In genomic region chr15:74776851-74777768, GRCh38 we compare ENCODE assay signal across 9 cellular contexts. TPM values are rescaled to one million over a fixed set of nuclear protein-coding genes. Genes with fewer than 3 reads are reported as not detected.
DNase-seq lines count a peak whose midpoint lies in the region; ATAC-seq and TF ChIP-seq lines count a peak whose summit lies in the region.
"Had no signal": no experiment of that assay in that cellular context is flagged by ENCODE, and none has a peak within 500 bp of the region (broad histone marks: within the 10 kb centered on the region; RNA-seq: fewer than 3 reads in every experiment).

No MANE protein-coding gene starts in this region.

- H3K27me3 ChIP-seq in HUES48 (ENCODE audit: control insufficient read depth, insufficient read depth, low read length) (peaks cover 18% of the 10 kb centered on the region), PC-9 (ENCODE audit: insufficient read depth, low read depth) (no peaks in the 10 kb centered on the region), ascending aorta (no peaks in the 10 kb centered on the region)

- H3K79me2 ChIP-seq in PC-9 (ENCODE audit: low read depth), result no peaks in the 10 kb centered on the region

- peaks cover 17% of the 10 kb centered on the region for H3K4me1 ChIP-seq in HUES48 (ENCODE audit: control insufficient read depth, insufficient read depth, low read length)
- peaks cover 17% of the 10 kb centered on the region for H3K4me1 ChIP-seq in PC-9 (replicated peaks; ENCODE audit: insufficient read depth)
- peaks cover 6 to 8% of the 10 kb centered on the region in 2 donors for H3K4me1 ChIP-seq in ascending aorta

- H3K9ac ChIP-seq in HUES48 (ENCODE audit: low read depth, low read length), result no peak overlapping the region

- no peak for TF ChIP-seq POLR2A in erythroblast (IDR thresholded peaks at IDR 0.05; ENCODE audit: low read length)

- peak; percentile 49 for ATAC-seq in GM18907 (IDR thresholded peaks at IDR 0.05; ENCODE audit: unreplicated experiment)

- H3K9me2 ChIP-seq in PC-9 (ENCODE audit: insufficient read depth), result no peaks in the 10 kb centered on the region

- no TSS peak for BruUV-seq in PC-9 (replicated peaks; lab: Mats Ljungman, UMichigan)

- intact Hi-C loops in PC-9 (cut with micrococcal nuclease; ENCODE audit: unreplicated experiment) (no loop called here), ascending aorta (cut with DNase I) (no loop called here)

- H3K4me3 ChIP-seq in HUES48 (ENCODE audit: low read depth, low read length) (no peak overlapping the region), PC-9 (no peak overlapping the region), ascending aorta (no peak overlapping the region)

- DNase-seq in activated CD4-positive, alpha-beta T cell treated with anti-CD3 and anti-CD28 coated beads for 1 hour, result peak; percentile 37
- DNase-seq in erythroblast (lab: John Stamatoyannopoulos, UW), result peak; percentile 42 to 48
- DNase-seq in stimulated activated CD8-positive, alpha-beta memory T cell treated with anti-CD3 and anti-CD28 coated beads, Interleukin-4, amount 100 ng/mL, for 48 hours, result peak; percentile 63
- DNase-seq in PC-9, result no peak
- DNase-seq in ascending aorta (ENCODE audit: low spot score in 2 of 2), result no peak
- no peak for DNase-seq in NCI-H187 treated with DMSO at 0.1 percent for 48 hours (lab: John Stamatoyannopoulos, UW)

- POLR2A ChIA-PET in PC-9 (lab: Charles Lee; ENCODE audit: unreplicated experiment), result interaction anchor here (0.6 to 0.7 kb wide), 2 partner anchors 10 to 1000 kb away, joined by 4 to 7 read pairs; no protein-coding TSS in a partner anchor

- H3K4me2 ChIP-seq in PC-9, result no peak overlapping the region

- no peaks in the 10 kb centered on the region for H4K20me1 ChIP-seq in PC-9 (ENCODE audit: insufficient read depth)

- peak overlapping the region; percentile 35 for H3K27ac ChIP-seq in HUES48 (ENCODE audit: low read depth, low read length)
- no peak overlapping the region for H3K27ac ChIP-seq in PC-9
- H3K27ac ChIP-seq in ascending aorta, result peak overlapping the region in 1 of 2 donors; percentile 6

- TF ChIP-seq CTCF in PC-9 (conservative IDR thresholded peaks at IDR 0.05) (no peak), ascending aorta (IDR thresholded peaks at IDR 0.05) (no peak)

- H3K9me3 ChIP-seq in HUES48 (ENCODE audit: control insufficient read depth, insufficient read depth, low read length) (no peaks in the 10 kb centered on the region), PC-9 (ENCODE audit: insufficient read depth, low read depth) (no peaks in the 10 kb centered on the region), ascending aorta (no peaks in the 10 kb centered on the region)

- H3F3A ChIP-seq in PC-9 (ENCODE audit: insufficient read depth, low read depth), result peaks cover 7% of the 10 kb centered on the region; the same call in 1 of the 2 replicates

- no peak overlapping the region for H2AFZ ChIP-seq in PC-9

- H3K36me3 ChIP-seq in HUES48 (ENCODE audit: control insufficient read depth, insufficient read depth, low read length), result no peaks in the 10 kb centered on the region
- no peaks in the 10 kb centered on the region for H3K36me3 ChIP-seq in PC-9 (ENCODE audit: low read depth)
- no peaks in the 10 kb centered on the region for H3K36me3 ChIP-seq in ascending aorta

- CTCF ChIA-PET in PC-9 (lab: Charles Lee), result interaction anchor here (0.6 to 1.4 kb wide), 3 partner anchors 10 to 330 kb away, joined by 3 read pairs; no protein-coding TSS in a partner anchor

RNA-seq across cellular contexts. Expression of gene CSK, which starts 4.8 kb away (rescaled TPM):
- total RNA-seq in PC-9 (2021) (78.3 TPM in 2 replicates), ascending aorta (31.0 TPM)

RNA-seq across cellular contexts. Expression of gene CYP1A2, which starts 28.5 kb away (rescaled TPM):
- total RNA-seq in PC-9 (2021), result not detected in 2 replicates
- not detected for total RNA-seq in ascending aorta
- total RNA-seq: SK-MEL-5 had no signal

RNA-seq across cellular contexts. Expression of gene LMAN1L, which starts 35.5 kb away (rescaled TPM):
- total RNA-seq in PC-9 (2021) (not detected in 2 replicates), ascending aorta (not detected)
- total RNA-seq: SK-MEL-5 had no signal

RNA-seq across cellular contexts. Expression of gene CPLX3, which starts 49.3 kb away (rescaled TPM):
- total RNA-seq in PC-9 (2021) (not detected in 2 replicates), ascending aorta (not detected)
- total RNA-seq: SK-MEL-5 had no signal

RNA-seq across cellular contexts. Expression of gene CYP1A1, which starts 51.8 kb away (rescaled TPM):
- 0.33 and 0.39 TPM in 2 replicates for total RNA-seq in PC-9 (2021)
- total RNA-seq in ascending aorta, result 10.3 TPM

Comparison
In these comparisons a context has a peak if more than half of its experiments do, and no peak if none do; other contexts are left out.
1. DNase-seq: peak in activated CD4-positive, alpha-beta T cell treated with anti-CD3 and anti-CD28 coated beads for 1 hour (single experiment), erythroblast (2 of 2) and stimulated activated CD8-positive, alpha-beta memory T cell treated with anti-CD3 and anti-CD28 coated beads, Interleukin-4, amount 100 ng/mL, for 48 hours (single experiment); none in PC-9 (0 of 2), ascending aorta (0 of 2) and NCI-H187 treated with DMSO at 0.1 percent for 48 hours (single experiment).